ENCODE assay signal across 1 cellular context in genomic region chr5:43304520-43304919, GRCh38.
TF ChIP-seq lines count a peak whose summit lies in the region.

No MANE protein-coding gene starts in this region.

TF ChIP-seq in GM12878, 131 proteins besides CTCF, POLR2A, EP300 and RAD21 (continued from another document):
- TF ChIP-seq ATF7 (IDR thresholded peaks at IDR 0.05; ENCODE audit: low read depth) (peak; percentile 69), NBN (IDR thresholded peaks at IDR 0.05) (no peak), MEF2B (IDR thresholded peaks at IDR 0.05; ENCODE audit: partially characterized antibody, poor library complexity, severe bottlenecking) (peak; percentile 56), ZNF384 (IDR thresholded peaks at IDR 0.05; ENCODE audit: borderline replicate concordance, low read depth, low read length) (no peak; the same call in 1 of the 2 replicates), ZNF274 (IDR thresholded peaks at IDR 0.05; ENCODE audit: insufficient read depth, insufficient read length) (no peak), ZNF24 (IDR thresholded peaks at IDR 0.05) (no peak), ZNF687 (IDR thresholded peaks at IDR 0.05) (no peak), CREM (IDR thresholded peaks at IDR 0.05; ENCODE audit: low read depth) (peak; percentile 37; the same call in 1 of the 2 replicates), IRF3 (IDR thresholded peaks at IDR 0.05) (no peak), ZZZ3 (IDR thresholded peaks at IDR 0.05; ENCODE audit: control insufficient read depth, insufficient read length, low read depth) (no peak), SMC3 (IDR thresholded peaks at IDR 0.05; ENCODE audit: borderline replicate concordance, low read length) (no peak), CBX3 (IDR thresholded peaks at IDR 0.05; ENCODE audit: borderline replicate concordance, low read depth) (no peak), BCL3 (IDR thresholded peaks at IDR 0.05; ENCODE audit: borderline replicate concordance, insufficient read depth, low read depth, low read length, poor library complexity, severe bottlenecking) (no peak), NFIC (IDR thresholded peaks at IDR 0.05; ENCODE audit: low read depth, low read length) (peak; percentile 66), PKNOX1 (IDR thresholded peaks at IDR 0.05) (peak; percentile 82), CEBPZ (IDR thresholded peaks at IDR 0.05; ENCODE audit: low read depth, low read length) (no peak), E2F8 (IDR thresholded peaks at IDR 0.05; ENCODE audit: low read depth, partially characterized antibody) (no peak), PBX3 (IDR thresholded peaks at IDR 0.05; ENCODE audit: insufficient replicate concordance, low read depth, low read length) (no peak), TARDBP (IDR thresholded peaks at IDR 0.05; ENCODE audit: borderline replicate concordance) (no peak)
